15 cellular contexts compared by ENCODE assay signal in the genomic region with DNA sequence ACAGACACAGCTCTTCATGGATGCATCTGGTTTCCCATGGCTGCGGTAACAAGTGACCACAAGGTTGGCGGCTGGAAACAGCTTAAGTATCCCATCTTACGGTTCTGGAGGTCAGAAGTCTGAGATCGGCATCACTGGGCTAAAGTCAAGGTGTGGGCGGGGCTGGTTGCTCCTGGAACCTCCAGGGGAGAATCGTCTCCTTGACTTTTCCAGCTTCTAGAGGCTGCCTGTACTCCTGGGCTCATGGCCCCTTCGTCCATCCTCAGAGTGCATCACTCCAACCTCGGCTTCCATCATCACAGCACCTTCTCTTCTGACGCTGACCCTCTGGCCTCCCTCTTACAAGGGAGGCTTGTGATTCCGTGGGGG. TPM values are rescaled to one million over a fixed set of nuclear protein-coding genes. Genes with fewer than 3 reads are reported as not detected.
A peak's percentile ranks its signal among the peaks of the same experiment; 100 is the strongest.
DNase-seq lines count a peak whose midpoint lies in the region; TF ChIP-seq lines count a peak whose summit lies in the region.
"Had no signal": no experiment of that assay in that cellular context is flagged by ENCODE, and none has a peak within 500 bp of the region (broad histone marks: within the 10 kb centered on the region; RNA-seq: fewer than 3 reads in every experiment).

No MANE protein-coding gene starts in this region.

- intact Hi-C loops in mammary epithelial cell (cut with micrococcal nuclease) = no loop called here

- H2BK15ac ChIP-seq in mesenchymal stem cell (ENCODE audit: low read depth, poor library complexity, severe bottlenecking) = no peak overlapping the region

- H2AFZ ChIP-seq in mammary epithelial cell (ENCODE audit: low read depth, low read length) (peak overlapping the region; percentile 20), mesenchymal stem cell (ENCODE audit: low read depth, low read length) (peak overlapping the region; percentile 48)

- peak overlapping the region; percentile 30 for H2AK5ac ChIP-seq in mesenchymal stem cell (ENCODE audit: low read length, severe bottlenecking)

- CTCF ChIA-PET in AG04450 (lab: Charles Lee) (no interaction called here), mammary epithelial cell (lab: Charles Lee; ENCODE audit: low non-redundant PET) (no interaction called here)

- H3K4me3 ChIP-seq in AG04450 (ENCODE audit: low read depth, low read length) = no peak overlapping the region
- no peak overlapping the region; the same call in 1 of the 2 replicates for H3K4me3 ChIP-seq in HL-60 (replicated peaks; ENCODE audit: insufficient read depth, low read length)
- no peak overlapping the region for H3K4me3 ChIP-seq in mammary epithelial cell (replicated peaks in 1 of 3; ENCODE audit: insufficient read depth in 1 of 3, low read depth in 2 of 3, low read length in 3 of 3)
- H3K4me3 ChIP-seq in mesenchymal stem cell (ENCODE audit: insufficient read depth in 1 of 2, low read depth in 1 of 2, low read length in 2 of 2) = peak overlapping the region; percentile 22 to 58
- H3K4me3 ChIP-seq in H7 (ENCODE audit: insufficient read depth, low read depth, low read length) = no peak overlapping the region
- H3K4me3 ChIP-seq: mucosa of descending colon had no signal

- H3K27ac ChIP-seq in AG04450 (ENCODE audit: low read depth, low read length) (peak overlapping the region; percentile 78), HL-60 (replicated peaks) (peak overlapping the region; percentile 17), mammary epithelial cell (ENCODE audit: insufficient read depth, low read depth, low read length) (no peak overlapping the region), mesenchymal stem cell (ENCODE audit: low read length, poor library complexity, severe bottlenecking) (peak overlapping the region; percentile 81)

- H3K9me3 ChIP-seq in AG04450 (ENCODE audit: control insufficient read depth, insufficient read depth, low read length) (peaks cover 4% of the 10 kb centered on the region), mammary epithelial cell (replicated peaks; ENCODE audit: insufficient read depth, low read length) (no peaks in the 10 kb centered on the region), mesenchymal stem cell (ENCODE audit: control insufficient read depth, low read length) (no peaks in the 10 kb centered on the region)
- H3K9me3 ChIP-seq: mucosa of descending colon had no signal

- no peaks in the 10 kb centered on the region for H3K36me3 Mint-ChIP-seq in nephron progenitor cell (ENCODE audit: low read depth)

- peak overlapping the region in 1 of 2 experiments; percentile 93 for H3K14ac ChIP-seq in mesenchymal stem cell (ENCODE audit: low read length in 2 of 2)

- no peak overlapping the region for H3K27ac Mint-ChIP-seq in nephron progenitor cell
- H3K27ac Mint-ChIP-seq: activated T-cell treated with anti-CD3 and anti-CD28 coated beads, Interleukin-2, amount 50 U/mL, for 24 hours had no signal

- H3K79me1 ChIP-seq in mesenchymal stem cell (replicated peaks; ENCODE audit: low read length, poor library complexity, severe bottlenecking) = no peaks in the 10 kb centered on the region

- H3K27me3 Mint-ChIP-seq in nephron progenitor cell (ENCODE audit: low read depth, poor library complexity) = peaks cover 22% of the 10 kb centered on the region

- POLR2A ChIA-PET in AG04450 (lab: Yijun Ruan, JAX) = interaction anchor here (1.5 kb wide), 1 partner anchor 13 kb away, joined by 12 read pairs; a partner anchor contains a TSS

- H4K8ac ChIP-seq in mesenchymal stem cell (ENCODE audit: low read length) = peak overlapping the region; percentile 95

- H4K20me1 ChIP-seq in mammary epithelial cell (ENCODE audit: insufficient read depth, low read length) = no peaks in the 10 kb centered on the region

- H2BK12ac ChIP-seq in mesenchymal stem cell (ENCODE audit: low read length in 2 of 2) = peak overlapping the region in 1 of 2 experiments; percentile 90

- peaks cover 20% of the 10 kb centered on the region for H3K9me3 Mint-ChIP-seq in nephron progenitor cell
- H3K9me3 Mint-ChIP-seq: activated T-cell treated with anti-CD3 and anti-CD28 coated beads, Interleukin-2, amount 50 U/mL, for 24 hours had no signal

- peaks cover 12% of the 10 kb centered on the region for H3K4me1 ChIP-seq in mammary epithelial cell (ENCODE audit: insufficient read depth, low read length)
- H3K4me1 ChIP-seq in mesenchymal stem cell (ENCODE audit: control insufficient read depth, insufficient read depth, low read depth, low read length) = peaks cover 10% of the 10 kb centered on the region

- peak overlapping the region in 1 of 2 experiments; percentile 56 for H3K4ac ChIP-seq in mesenchymal stem cell (ENCODE audit: low read depth in 1 of 2, low read length in 2 of 2)

- BruUV-seq in mammary epithelial cell (replicated peaks; lab: Mats Ljungman, UMichigan) = no TSS peak

- H3K23ac ChIP-seq in mesenchymal stem cell (ENCODE audit: low read length in 2 of 2) = no peak overlapping the region

- TF ChIP-seq CTCF in AG04450 (IDR thresholded peaks at IDR 0.05; ENCODE audit: low read depth, low read length) = no peak
- no peak for TF ChIP-seq CTCF in HL-60 (IDR thresholded peaks at IDR 0.05; ENCODE audit: insufficient read depth, low read length)
- no peak for TF ChIP-seq CTCF in mammary epithelial cell (conservative IDR thresholded peaks at IDR 0.05 in 1 of 2, IDR thresholded peaks at IDR 0.05 in 1 of 2; ENCODE audit: extremely low read depth in 1 of 2, insufficient read depth in 1 of 2, low read depth in 1 of 2, low read length in 2 of 2)
- no peak for TF ChIP-seq CTCF in nephron progenitor cell (IDR thresholded peaks at IDR 0.05)

- WGBS in mammary epithelial cell (ENCODE audit: low coverage, missing lambda C conversion rate) = 82% methylated on average over 8 of the region's 10 CpGs
- WGBS in mesenchymal stem cell = 87% methylated on average over 10 of the region's 10 CpGs

- H3K18ac ChIP-seq in mesenchymal stem cell (ENCODE audit: low read depth in 1 of 2, low read length in 2 of 2) = peak overlapping the region; percentile 73 to 77

- in situ Hi-C loops in mammary epithelial cell (cut with MboI; ENCODE audit: low sequenced_read_pairs in 2 of 2) = no loop called here

- DNase-seq in AG04450 (ENCODE audit: low read depth, low spot score) = no peak
- no peak for DNase-seq in HL-60 (ENCODE audit: low read depth in 1 of 2, low spot score in 1 of 2)
- no peak for DNase-seq in mammary epithelial cell
- no peak for DNase-seq in mesenchymal stem cell
- no peak for DNase-seq in LoVo (ENCODE audit: low spot score)
- no peak for DNase-seq in H7
- no peak for DNase-seq in nephron progenitor cell
- DNase-seq in activated CD8-positive, alpha-beta memory T cell treated with anti-CD3 and anti-CD28 coated beads, Interleukin-2, amount 50 U/mL, for 48 hours = no peak
- DNase-seq: activated CD4-positive, alpha-beta T cell treated with anti-CD3 and anti-CD28 coated beads, Interleukin-2, amount 50 U/mL, for 48 hours; activated naive CD4-positive, alpha-beta T cell treated with Interleukin-2 at 50 U/mL for 16 hours; activated T-cell treated with anti-CD3 and anti-CD28 coated beads, Interleukin-2, amount 50 U/mL, for 24 hours; NCI-H2081; NCI-H524; stimulated activated CD4-positive, alpha-beta T cell treated with anti-CD3 and anti-CD28 coated beads, Interleukin-12 subunit alpha, Interleukin-12 subunit beta, amount 100 ng/mL, for 4 hours had no signal

- no peaks in the 10 kb centered on the region for H3K79me2 ChIP-seq in mammary epithelial cell (ENCODE audit: insufficient read depth, low read length)

- H3K27me3 ChIP-seq in AG04450 (ENCODE audit: control insufficient read depth, insufficient read depth, low read length) (no peaks in the 10 kb centered on the region), HL-60 (ENCODE audit: insufficient read depth, poor library complexity, severe bottlenecking) (no peaks in the 10 kb centered on the region), mammary epithelial cell (ENCODE audit: insufficient read depth, low read length) (peaks cover 5% of the 10 kb centered on the region), mesenchymal stem cell (ENCODE audit: control insufficient read depth in 1 of 2, insufficient read depth in 1 of 2, low read length in 2 of 2) (no peaks in the 10 kb centered on the region), H7 (ENCODE audit: control insufficient read depth, insufficient read depth, low read length) (no peaks in the 10 kb centered on the region; the same call in 1 of the 2 replicates)

- H3K4me1 Mint-ChIP-seq in nephron progenitor cell = no peaks in the 10 kb centered on the region

- no peak overlapping the region for H2BK120ac ChIP-seq in mesenchymal stem cell (ENCODE audit: low read depth, low read length)

- no peak overlapping the region for H2BK5ac ChIP-seq in mesenchymal stem cell (ENCODE audit: low read depth, low read length, poor library complexity, severe bottlenecking)

- H3K4me3 Mint-ChIP-seq in nephron progenitor cell = no peak overlapping the region
- H3K4me3 Mint-ChIP-seq: activated T-cell treated with anti-CD3 and anti-CD28 coated beads, Interleukin-2, amount 50 U/mL, for 24 hours had no signal

- H3K36me3 ChIP-seq in mammary epithelial cell (ENCODE audit: insufficient read depth, low read length) (no peaks in the 10 kb centered on the region), mesenchymal stem cell (ENCODE audit: control insufficient read depth in 1 of 2, insufficient read depth in 2 of 2, low read depth in 1 of 2, low read length in 2 of 2) (no peaks in the 10 kb centered on the region), H7 (replicated peaks; ENCODE audit: control insufficient read depth, insufficient read depth, low read length) (no peaks in the 10 kb centered on the region)

- no peak overlapping the region for H3K4me2 ChIP-seq in mammary epithelial cell (ENCODE audit: insufficient read depth, low read depth, low read length)
- peak overlapping the region; percentile 79 for H3K4me2 ChIP-seq in mesenchymal stem cell (ENCODE audit: low read length, poor library complexity, severe bottlenecking)

- no peak overlapping the region for H4K91ac ChIP-seq in mesenchymal stem cell (ENCODE audit: low read length)

- dilution Hi-C loops in mammary epithelial cell (cut with HindIII; ENCODE audit: low sequenced_read_pairs) = no loop called here

- H3K9ac ChIP-seq in mammary epithelial cell (ENCODE audit: insufficient read depth, low read length) = no peak overlapping the region
- no peak overlapping the region for H3K9ac ChIP-seq in mesenchymal stem cell (ENCODE audit: low read length)

RNA-seq across cellular contexts. Expression of a gene that starts 12.9 kb away (rescaled TPM):
- polyA plus RNA-seq in AG04450 (2011; rRNA removed) (91.5 and 103 TPM in 2 replicates), mammary epithelial cell (0.59 TPM)
- 186 and 231 TPM in 2 replicates for polyA minus RNA-seq in AG04450 (2011; rRNA and poly(A)+ RNA removed)
- total RNA-seq in mammary epithelial cell = 1 to 10 TPM in 1 of 2 donors, under 1 TPM in 1; 0.83 to 2.3 TPM
- polyA minus RNA-seq in mammary epithelial cell = 0.57 TPM
- 92.2 TPM for polyA plus RNA-seq in mesenchymal stem cell (2013, experiment 1 of 2)
- 91.8 TPM for polyA plus RNA-seq in mesenchymal stem cell (2013, experiment 2 of 2)
- 2.0 and 4.2 TPM in 2 replicates for total RNA-seq in H7 (2014; rRNA removed; shearing (Covaris generic))

Comparison
In these comparisons a context has a peak if more than half of its experiments do, and no peak if none do; other contexts are left out.
1. H3K4me3 ChIP-seq: peak in mesenchymal stem cell (2 of 2); none in AG04450 (single experiment), HL-60 (single experiment), mammary epithelial cell (0 of 3) and H7 (single experiment).